Comparison of ENCODE assay signal across 1 cellular context in genomic region chr7:98282727-98283126, GRCh38.
TF ChIP-seq lines count a peak whose summit lies in the region.

No MANE protein-coding gene starts in this region.

TF ChIP-seq in SK-N-SH treated with all-trans-retinoic acid at 6 μM for 48 hours, 23 proteins besides CTCF, POLR2A, EP300 and RAD21 (continued from another document):
- TF ChIP-seq, protein P1, sequence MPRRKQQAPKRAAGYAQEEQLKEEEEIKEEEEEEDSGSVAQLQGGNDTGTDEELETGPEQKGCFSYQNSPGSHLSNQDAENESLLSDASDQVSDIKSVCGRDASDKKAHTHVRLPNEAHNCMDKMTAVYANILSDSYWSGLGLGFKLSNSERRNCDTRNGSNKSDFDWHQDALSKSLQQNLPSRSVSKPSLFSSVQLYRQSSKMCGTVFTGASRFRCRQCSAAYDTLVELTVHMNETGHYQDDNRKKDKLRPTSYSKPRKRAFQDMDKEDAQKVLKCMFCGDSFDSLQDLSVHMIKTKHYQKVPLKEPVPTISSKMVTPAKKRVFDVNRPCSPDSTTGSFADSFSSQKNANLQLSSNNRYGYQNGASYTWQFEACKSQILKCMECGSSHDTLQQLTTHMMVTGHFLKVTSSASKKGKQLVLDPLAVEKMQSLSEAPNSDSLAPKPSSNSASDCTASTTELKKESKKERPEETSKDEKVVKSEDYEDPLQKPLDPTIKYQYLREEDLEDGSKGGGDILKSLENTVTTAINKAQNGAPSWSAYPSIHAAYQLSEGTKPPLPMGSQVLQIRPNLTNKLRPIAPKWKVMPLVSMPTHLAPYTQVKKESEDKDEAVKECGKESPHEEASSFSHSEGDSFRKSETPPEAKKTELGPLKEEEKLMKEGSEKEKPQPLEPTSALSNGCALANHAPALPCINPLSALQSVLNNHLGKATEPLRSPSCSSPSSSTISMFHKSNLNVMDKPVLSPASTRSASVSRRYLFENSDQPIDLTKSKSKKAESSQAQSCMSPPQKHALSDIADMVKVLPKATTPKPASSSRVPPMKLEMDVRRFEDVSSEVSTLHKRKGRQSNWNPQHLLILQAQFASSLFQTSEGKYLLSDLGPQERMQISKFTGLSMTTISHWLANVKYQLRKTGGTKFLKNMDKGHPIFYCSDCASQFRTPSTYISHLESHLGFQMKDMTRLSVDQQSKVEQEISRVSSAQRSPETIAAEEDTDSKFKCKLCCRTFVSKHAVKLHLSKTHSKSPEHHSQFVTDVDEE (CRISPR knock-in tag; IDR thresholded peaks at IDR 0.05), result no peak
- no peak for TF ChIP-seq ISL1 (CRISPR knock-in tag; IDR thresholded peaks at IDR 0.05)
- no peak for TF ChIP-seq TCF4 (CRISPR knock-in tag; IDR thresholded peaks at IDR 0.05; ENCODE audit: borderline replicate concordance)
- no peak for TF ChIP-seq ZC3H10 (CRISPR knock-in tag; IDR thresholded peaks at IDR 0.05)
- TF ChIP-seq CSDC2 (CRISPR knock-in tag; IDR thresholded peaks at IDR 0.05), result no peak
- TF ChIP-seq, protein P2, sequence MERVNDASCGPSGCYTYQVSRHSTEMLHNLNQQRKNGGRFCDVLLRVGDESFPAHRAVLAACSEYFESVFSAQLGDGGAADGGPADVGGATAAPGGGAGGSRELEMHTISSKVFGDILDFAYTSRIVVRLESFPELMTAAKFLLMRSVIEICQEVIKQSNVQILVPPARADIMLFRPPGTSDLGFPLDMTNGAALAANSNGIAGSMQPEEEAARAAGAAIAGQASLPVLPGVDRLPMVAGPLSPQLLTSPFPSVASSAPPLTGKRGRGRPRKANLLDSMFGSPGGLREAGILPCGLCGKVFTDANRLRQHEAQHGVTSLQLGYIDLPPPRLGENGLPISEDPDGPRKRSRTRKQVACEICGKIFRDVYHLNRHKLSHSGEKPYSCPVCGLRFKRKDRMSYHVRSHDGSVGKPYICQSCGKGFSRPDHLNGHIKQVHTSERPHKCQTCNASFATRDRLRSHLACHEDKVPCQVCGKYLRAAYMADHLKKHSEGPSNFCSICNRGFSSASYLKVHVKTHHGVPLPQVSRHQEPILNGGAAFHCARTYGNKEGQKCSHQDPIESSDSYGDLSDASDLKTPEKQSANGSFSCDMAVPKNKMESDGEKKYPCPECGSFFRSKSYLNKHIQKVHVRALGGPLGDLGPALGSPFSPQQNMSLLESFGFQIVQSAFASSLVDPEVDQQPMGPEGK (CRISPR knock-in tag; IDR thresholded peaks at IDR 0.05; ENCODE audit: borderline replicate concordance), result no peak
- TF ChIP-seq GLIS3 (CRISPR knock-in tag; IDR thresholded peaks at IDR 0.05), result no peak
- no peak for TF ChIP-seq ARNTL (CRISPR knock-in tag; IDR thresholded peaks at IDR 0.05; ENCODE audit: borderline replicate concordance, low read depth)
